Comparison of ENCODE assay signal across 8 cellular contexts in the genomic region with DNA sequence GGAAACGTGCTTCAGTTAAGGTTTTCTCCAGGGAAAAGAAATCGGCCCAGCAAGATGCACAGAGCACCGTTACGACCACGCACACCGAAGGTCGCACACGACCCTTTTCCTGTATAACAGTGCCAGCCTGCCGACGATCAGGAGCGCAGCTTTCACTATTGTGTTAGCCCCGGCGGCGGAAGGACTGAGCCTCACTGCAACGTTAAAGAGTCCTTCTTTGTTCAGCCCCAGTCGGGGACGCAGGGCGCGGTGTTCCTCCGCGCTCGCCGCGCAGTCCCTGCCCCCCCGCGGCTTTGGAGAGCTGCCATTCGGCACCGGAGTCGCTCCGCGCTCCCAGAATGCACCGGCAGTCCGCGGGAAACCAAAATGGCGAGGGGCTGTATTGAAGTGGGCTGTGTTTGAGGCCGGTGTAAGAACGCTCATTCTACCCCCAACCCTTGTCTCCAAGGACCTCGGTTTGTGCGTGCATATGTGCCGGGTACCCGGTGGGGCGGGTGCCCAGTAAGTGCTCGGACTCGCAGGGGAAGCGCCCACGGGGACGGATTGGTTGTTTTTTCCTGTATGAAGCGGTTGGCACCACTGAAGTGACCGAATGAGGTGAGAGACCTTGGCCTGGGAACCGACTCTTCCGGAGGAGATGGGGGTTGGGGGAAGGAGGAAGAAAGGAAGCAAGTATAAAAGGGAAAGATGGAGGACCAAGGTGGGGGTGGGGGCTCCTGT. TPM values are rescaled to one million over a fixed set of nuclear protein-coding genes. Genes with fewer than 3 reads are reported as not detected.
DNase-seq lines count a peak whose midpoint lies in the region; ATAC-seq and TF ChIP-seq lines count a peak whose summit lies in the region.

A gene (plus strand): TSS at position 349 of the 720 bp plus-strand sequence. CDS start 244 bp downstream, at position 593.

- no peaks in the 10 kb centered on the region for H3K9me3 Mint-ChIP-seq in activated T-cell treated with anti-CD3 and anti-CD28 coated beads, Interleukin-2, amount 50 U/mL, for 72 hours

- H3K27me3 ChIP-seq in DOHH2 (ENCODE audit: control insufficient read depth, low read length) (no peaks in the 10 kb centered on the region), GM23248 (replicated peaks; ENCODE audit: insufficient read depth) (no peaks in the 10 kb centered on the region), esophagus squamous epithelium (no peaks in the 10 kb centered on the region)

- H3K79me2 ChIP-seq in DOHH2 (ENCODE audit: control insufficient read depth, low read length) (peaks cover 59% of the 10 kb centered on the region), GM23248 (ENCODE audit: insufficient read depth) (peaks cover 56% of the 10 kb centered on the region)

- TF ChIP-seq CTCF in DOHH2 (IDR thresholded peaks at IDR 0.05; ENCODE audit: low read depth, low read length, poor library complexity, severe bottlenecking), result no peak
- TF ChIP-seq CTCF in esophagus squamous epithelium (IDR thresholded peaks at IDR 0.05), result peak in 1 of 6 experiments; percentile 45

- H3K4me1 Mint-ChIP-seq in activated T-cell treated with anti-CD3 and anti-CD28 coated beads, Interleukin-2, amount 50 U/mL, for 72 hours (ENCODE audit: low read depth), result peaks cover 41% of the 10 kb centered on the region

- peak within 1 kb of the TSS; percentile 97 to 98 for H3K4me3 Mint-ChIP-seq in activated T-cell treated with anti-CD3 and anti-CD28 coated beads, Interleukin-2, amount 50 U/mL, for 72 hours

- H3K36me3 ChIP-seq in DOHH2 (ENCODE audit: control insufficient read depth, low read length) (peaks cover 48% of the 10 kb centered on the region), GM23248 (ENCODE audit: low read depth) (no peaks in the 10 kb centered on the region), esophagus squamous epithelium (peaks cover 0 to 8% (median 0%) of the 10 kb centered on the region in 3 donors)

- peak within 1 kb of the TSS; percentile 96 for H3K27ac Mint-ChIP-seq in activated T-cell treated with anti-CD3 and anti-CD28 coated beads, Interleukin-2, amount 50 U/mL, for 72 hours

- peak in 3 of 4 donors; percentile 70 to 84 (median 76) for TF ChIP-seq POLR2A in esophagus squamous epithelium (IDR thresholded peaks at IDR 0.05)

- H4K20me1 ChIP-seq in DOHH2 (ENCODE audit: control insufficient read depth, insufficient read depth, low read depth, low read length) (peaks cover 27% of the 10 kb centered on the region), GM23248 (ENCODE audit: insufficient read depth) (0 out of 2 replicates have a peak, but pooled peaks cover 3% of the 10 kb centered on the region)

- peak within 1 kb of the TSS; percentile 90 for H3K4me2 ChIP-seq in DOHH2 (ENCODE audit: low read length)
- H3K4me2 ChIP-seq in GM23248 (ENCODE audit: unreplicated experiment), result peak within 1 kb of the TSS; percentile 96

- no peaks in the 10 kb centered on the region for H3K9me2 ChIP-seq in DOHH2 (replicated peaks; ENCODE audit: control insufficient read depth, low read length)
- no peaks in the 10 kb centered on the region for H3K9me2 ChIP-seq in GM23248 (ENCODE audit: insufficient read depth)

- no peaks in the 10 kb centered on the region; the same call in 1 of the 2 replicates for H3K9me3 ChIP-seq in DOHH2 (ENCODE audit: control insufficient read depth, insufficient read depth, low read length)
- no peaks in the 10 kb centered on the region for H3K9me3 ChIP-seq in GM23248 (ENCODE audit: low read depth)
- H3K9me3 ChIP-seq in esophagus squamous epithelium, result no peaks in the 10 kb centered on the region

- peak within 1 kb of the TSS; percentile 84 for H3K4me3 ChIP-seq in DOHH2 (ENCODE audit: low read length)
- peak within 1 kb of the TSS; percentile 97 for H3K4me3 ChIP-seq in GM23248
- H3K4me3 ChIP-seq in esophagus squamous epithelium, result peak within 1 kb of the TSS; percentile 57 to 89 (median 84)

- DNase-seq in GM23248 (peak; percentile 95), Kasumi-1 (lab: John Stamatoyannopoulos, UW) (peak; percentile 87 to 90), RKO (ENCODE audit: low spot score) (peak; percentile 96), esophagus squamous epithelium (lab: John Stamatoyannopoulos, UW) (peak; percentile 66), myocyte (ENCODE audit: low read depth) (peak; percentile 98)
- DNase-seq in activated T-cell treated with anti-CD3 and anti-CD28 coated beads, Interleukin-2, amount 50 U/mL, for 72 hours, result peak; percentile 97
- DNase-seq in stimulated activated CD8-positive, alpha-beta memory T cell treated with anti-CD3 and anti-CD28 coated beads, Interleukin-7, amount 100 ng/mL, for 4 hours (ENCODE audit: low read depth in 2 of 2), result peak; percentile 87 to 92

- H3K27ac ChIP-seq in DOHH2 (ENCODE audit: low read depth, low read length), result peak within 1 kb of the TSS; percentile 89
- H3K27ac ChIP-seq in GM23248, result peak within 1 kb of the TSS; percentile 76
- peak within 1 kb of the TSS; percentile 84 to 93 (median 88) for H3K27ac ChIP-seq in esophagus squamous epithelium

- H2AFZ ChIP-seq in GM23248, result peak within 1 kb of the TSS; percentile 96

- H3K4me1 ChIP-seq in DOHH2 (ENCODE audit: control insufficient read depth, low read length) (peaks cover 38% of the 10 kb centered on the region), GM23248 (ENCODE audit: insufficient read depth) (peaks cover 25% of the 10 kb centered on the region), esophagus squamous epithelium (peaks cover 4 to 44% (median 11%) of the 10 kb centered on the region in 3 donors)

- peak within 1 kb of the TSS; percentile 93 for H3K9ac ChIP-seq in GM23248

- in situ Hi-C loops in GM23248 (cut with MboI), result no loop called here

- H3K36me3 Mint-ChIP-seq in activated T-cell treated with anti-CD3 and anti-CD28 coated beads, Interleukin-2, amount 50 U/mL, for 72 hours (ENCODE audit: insufficient read depth in 2 of 2), result peaks cover 6 to 17% of the 10 kb centered on the region in 2 donors

- H3K27me3 Mint-ChIP-seq in activated T-cell treated with anti-CD3 and anti-CD28 coated beads, Interleukin-2, amount 50 U/mL, for 72 hours (ENCODE audit: low read depth), result no peaks in the 10 kb centered on the region

- intact Hi-C loops in esophagus squamous epithelium (cut with DNase I), result loop anchor here (10.0 kb wide), 1 partner anchor 106 kb away; a partner anchor contains a TSS

- ATAC-seq in activated T-cell treated with anti-CD3 and anti-CD28 coated beads, Interleukin-2, amount 50 U/mL, for 72 hours (replicated peaks in 1 of 2), result peak; percentile 95

- WGBS in GM23248 (ENCODE audit: low coverage in 1 of 2, low lambda C conversion rate in 2 of 2, missing lambda C conversion rate in 2 of 2), 2 experiments, result 1% methylated on average over 51 of the region's 51 CpGs
- 0% methylated on average over 22 to 30 of the region's 51 CpGs for WGBS in esophagus squamous epithelium, 2 donors

- H3F3A ChIP-seq in DOHH2 (ENCODE audit: control insufficient read depth, insufficient read depth), result peaks cover 14% of the 10 kb centered on the region
- peaks cover 25% of the 10 kb centered on the region for H3F3A ChIP-seq in GM23248 (ENCODE audit: insufficient read depth)

RNA-seq across cellular contexts. Expression of the gene that starts here (rescaled TPM):
- 10.9 and 14.1 TPM in 2 replicates for total RNA-seq in GM23248 (2014; rRNA removed; shearing (Covaris generic))
- polyA plus RNA-seq in GM23248 (2016; fragmentation: Nextera tagmentation; extraction: Ambion mirVana), result 17.6 and 21.4 TPM in 2 replicates
- 10 to 100 TPM; 45.6 to 51.7 TPM for total RNA-seq in activated T-cell treated with anti-CD3 and anti-CD28 coated beads, Interleukin-2, amount 50 U/mL, for 72 hours
- total RNA-seq in esophagus squamous epithelium, result 10 to 100 TPM in 3 of 4 donors, 1 to 10 TPM in 1; 7.0 to 18.4 (median 14.8) TPM
- total RNA-seq in myocyte, result 12.6 and 14.0 TPM in 2 replicates
- 7.2 TPM for polyA plus RNA-seq in myocyte (2012)

Comparison
In these comparisons a context has a peak if more than half of its experiments do, and no peak if none do; other contexts are left out.
1. Peak in every context shown above with its lines: DNase-seq, ATAC-seq, H3K4me3 ChIP-seq and H3K27ac ChIP-seq.